Comparison of ENCODE assay signal across 9 cellular contexts in genomic region chr9:3507395-3508077, GRCh38. TPM values are rescaled to one million over a fixed set of nuclear protein-coding genes. Genes with fewer than 3 reads are reported as not detected.
A peak's percentile ranks its signal among the peaks of the same experiment; 100 is the strongest.
DNase-seq lines count a peak whose midpoint lies in the region; ATAC-seq, FAIRE-seq and TF ChIP-seq lines count a peak whose summit lies in the region.
"Had no signal": no experiment of that assay in that cellular context is flagged by ENCODE, and none has a peak within 500 bp of the region (broad histone marks: within the 10 kb centered on the region; RNA-seq: fewer than 3 reads in every experiment).

No MANE protein-coding gene starts in this region.

- peaks cover 0 to 3% (median 0%) of the 10 kb centered on the region in 5 experiments for H3K9me3 Mint-ChIP-seq in brain

- H3K4me3 Mint-ChIP-seq in brain: peak overlapping the region in 4 of 5 experiments; percentile 73 to 80 (median 76)

- H3K27ac Mint-ChIP-seq in brain: peak overlapping the region; percentile 83 to 97 (median 88)

- peak overlapping the region; percentile 56; the same call in 1 of the 2 replicates for H3K27ac ChIP-seq in BLaER1

- H3K4me2 ChIP-seq in BLaER1: no peak overlapping the region

- H3K4me1 Mint-ChIP-seq in brain: peaks cover 58% of the 10 kb centered on the region

- ATAC-seq in HG03354 (IDR thresholded peaks at IDR 0.05; ENCODE audit: poor library complexity, severe bottlenecking, unreplicated experiment): peak; percentile 74
- no peak for ATAC-seq in GM19328 (IDR thresholded peaks at IDR 0.05; ENCODE audit: unreplicated experiment)

- DNase-seq in GM19239 (ENCODE audit: insufficient read length, low spot score) (no peak), GM19238 (ENCODE audit: insufficient read length, low spot score) (no peak), HTR-8/SVneo (ENCODE audit: insufficient read length, low spot score) (no peak)
- DNase-seq in stimulated activated naive CD4-positive, alpha-beta T cell (lab: John Stamatoyannopoulos, UW): no peak

- peak; percentile 75 for FAIRE-seq in GM19239 (lab: Jason Lieb, UNC)
- no peak for FAIRE-seq in HTR-8/SVneo (lab: Jason Lieb, UNC)

- no peak overlapping the region for H3K4me3 ChIP-seq in BLaER1
- H3K4me3 ChIP-seq: lung had no signal

- no peaks in the 10 kb centered on the region for H3K36me3 ChIP-seq in BLaER1

- H3K27me3 Mint-ChIP-seq in brain: no peaks in the 10 kb centered on the region

- no peak for TF ChIP-seq CTCF in brain (conservative IDR thresholded peaks at IDR 0.05)

- peaks cover 18% of the 10 kb centered on the region for H3K4me1 ChIP-seq in BLaER1

- no peak overlapping the region for H3K9ac ChIP-seq in BLaER1

- H3K36me3 Mint-ChIP-seq in brain: peaks cover 31% of the 10 kb centered on the region

- H3K27me3 ChIP-seq in BLaER1: no peaks in the 10 kb centered on the region

- H4K20me1 ChIP-seq in BLaER1: no peaks in the 10 kb centered on the region

- no peaks in the 10 kb centered on the region for H3K9me3 ChIP-seq in BLaER1

RNA-seq across cellular contexts. Expression of gene RFX3, which starts 18.3 kb away (rescaled TPM):
- 8.2 TPM for polyA plus RNA-seq in brain (ENCODE audit: insufficient read depth, low read depth, low replicate concordance)
